In the genomic region with DNA sequence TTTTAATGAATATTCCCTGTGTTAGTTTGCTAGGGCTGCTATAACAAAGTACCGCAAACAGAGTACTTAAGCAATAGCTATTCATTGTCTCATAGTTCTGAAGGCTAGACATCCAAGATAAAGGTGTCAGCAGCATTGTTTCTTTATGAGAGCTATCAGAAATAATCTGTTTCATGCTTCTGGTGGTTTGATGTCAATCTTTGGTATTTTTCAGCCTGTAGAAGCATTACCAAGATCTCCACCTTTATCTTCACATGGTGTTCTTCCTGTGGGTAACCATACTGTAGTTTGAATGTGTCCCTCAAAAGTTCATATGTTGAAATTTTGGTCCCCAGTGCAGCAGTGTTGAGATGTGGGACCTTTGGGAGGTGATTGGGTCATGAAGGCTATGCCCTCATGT, we compare ENCODE assay signal across 11 cellular contexts. TPM values are rescaled to one million over a fixed set of nuclear protein-coding genes. Genes with fewer than 3 reads are reported as not detected.
"Had no signal": no experiment of that assay in that cellular context is flagged by ENCODE, and none has a peak within 500 bp of the region (broad histone marks: within the 10 kb centered on the region; RNA-seq: fewer than 3 reads in every experiment).

No MANE protein-coding gene starts in this region.

- H3K4me2 ChIP-seq: GM23338 had no signal

- ATAC-seq: GM23338, HCT116 had no signal

- H2AFZ ChIP-seq: GM23248, GM23338 had no signal

- H3K9me3 ChIP-seq: HAP-1 had no signal

- H3K4me3 Mint-ChIP-seq: GM23338, H9, HFFc6 had no signal

- H3K27ac Mint-ChIP-seq: GM23338, H9, HFFc6 had no signal

- H3K4me1 Mint-ChIP-seq: H9 had no signal

- DNase-seq: GM23248, GOT3, H7, H9, HCEC 1CT, HFFc6 had no signal

- H3K4me1 ChIP-seq: HAP-1 had no signal

- H3K36me3 ChIP-seq: HAP-1 had no signal

- H3K27ac ChIP-seq: GM23248 had no signal

- H3K9ac ChIP-seq: GM23248 had no signal

- H3K4me3 ChIP-seq: GM23248, GM23338, HAP-1 had no signal

RNA-seq across cellular contexts. Expression of a gene that starts 7.4 kb away (rescaled TPM):
- total RNA-seq: GM23248, HFFc6 had no signal
- polyA plus RNA-seq: GM23248 had no signal

RNA-seq across cellular contexts. Expression of a gene that starts 12.6 kb away (rescaled TPM):
- total RNA-seq: GM23248, GM23338, H1, H4, H7, H9, HFFc6 had no signal
- polyA plus RNA-seq: GM23248, GM23338, H1 had no signal
